In genomic region chr3:128427175-128427857, GRCh38 we compare ENCODE assay signal across 32 cellular contexts. TPM values are rescaled to one million over a fixed set of nuclear protein-coding genes. Genes with fewer than 3 reads are reported as not detected.
A peak's percentile ranks its signal among the peaks of the same experiment; 100 is the strongest.
DNase-seq lines count a peak whose midpoint lies in the region; ATAC-seq, FAIRE-seq and TF ChIP-seq lines count a peak whose summit lies in the region.
"Had no signal": no experiment of that assay in that cellular context is flagged by ENCODE, and none has a peak within 500 bp of the region (broad histone marks: within the 10 kb centered on the region; RNA-seq: fewer than 3 reads in every experiment).

No MANE protein-coding gene starts in this region.

- no peak overlapping the region; a peak in 2 of 7 replicates for H3K9ac ChIP-seq in H1 (replicated peaks in 1 of 4; ENCODE audit: extremely low read depth in 1 of 4, low read depth in 3 of 4, low read length in 3 of 4)
- H3K9ac ChIP-seq in neuronal stem cell (ENCODE audit: low read depth, low read length, poor library complexity): no peak overlapping the region

- H3K4me2 ChIP-seq in H1 (ENCODE audit: insufficient read depth in 1 of 2, low read depth in 2 of 2, low read length in 2 of 2): no peak overlapping the region
- H3K4me2 ChIP-seq in neuronal stem cell (ENCODE audit: insufficient read depth, low read length, poor library complexity, severe bottlenecking): no peak overlapping the region

- H3K9me3 Mint-ChIP-seq in natural killer cell: no peaks in the 10 kb centered on the region
- H3K9me3 Mint-ChIP-seq: activated T-helper 17 cell treated with anti-CD3 and anti-CD28 coated beads, Interleukin-2, amount 50 U/mL, for 72 hours; IgD-negative memory B cell; mesothelial cell of epicardium; natural killer cell treated with Interleukin-12 subunit alpha and Interleukin-12 subunit beta and Interleukin-15 and Interleukin-18, amount 100 ng/mL, for 72 hours had no signal

- H3K18ac ChIP-seq in H1 (ENCODE audit: extremely low read depth, low read length) (peak overlapping the region; percentile 52; the same call in 1 of the 2 replicates), neuronal stem cell (ENCODE audit: low read length) (peak overlapping the region; percentile 74)

- H2BK12ac ChIP-seq in H1 (ENCODE audit: low read depth, low read length) (peak overlapping the region; percentile 87; the same call in 1 of the 2 replicates), neuronal stem cell (ENCODE audit: low read length) (no peak overlapping the region)

- H2BK5ac ChIP-seq in H1 (ENCODE audit: low read depth, low read length) (no peak overlapping the region), neuronal stem cell (ENCODE audit: low read length) (no peak overlapping the region)

- H3K27me3 Mint-ChIP-seq in natural killer cell (ENCODE audit: low read depth in 2 of 2): peaks cover 21 to 33% of the 10 kb centered on the region in 2 donors

- peaks cover 10 to 74% (median 62%) of the 10 kb centered on the region in 4 experiments for H3K27me3 ChIP-seq in H1 (replicated peaks in 1 of 4; ENCODE audit: control insufficient read depth in 3 of 4, extremely low read depth in 1 of 4, insufficient read depth in 3 of 4, low read length in 3 of 4)
- peaks cover 3 to 96% (median 65%) of the 10 kb centered on the region in 3 experiments for H3K27me3 ChIP-seq in neuronal stem cell (ENCODE audit: control insufficient read depth in 3 of 3, insufficient read depth in 3 of 3, low read depth in 1 of 3, low read length in 3 of 3)
- H3K27me3 ChIP-seq: breast epithelium, right lobe of liver had no signal

- TF ChIP-seq CTCF in H1 (IDR thresholded peaks at IDR 0.05; ENCODE audit: control extremely low read depth in 1 of 3, insufficient read depth in 1 of 3, low read depth in 1 of 3, low read length in 3 of 3) (no peak), natural killer cell (IDR thresholded peaks at IDR 0.05) (no peak), mucosa of descending colon (IDR thresholded peaks at IDR 0.05) (no peak)

- H2AK5ac ChIP-seq in H1 (ENCODE audit: low read depth, low read length) (peak overlapping the region; percentile 72; the same call in 1 of the 2 replicates), neuronal stem cell (ENCODE audit: low read depth, low read length) (no peak overlapping the region)

- TF ChIP-seq POLR2A in H1 (IDR thresholded peaks at IDR 0.05; ENCODE audit: control extremely low read depth in 1 of 2, low read depth in 2 of 2, low read length in 2 of 2): no peak

- no peak overlapping the region for H3K23ac ChIP-seq in H1 (ENCODE audit: insufficient read length)
- no peak overlapping the region for H3K23ac ChIP-seq in neuronal stem cell (ENCODE audit: low read depth, low read length, poor library complexity)

- H2AFZ ChIP-seq in H1 (ENCODE audit: low read length) (no peak overlapping the region), neuronal stem cell (ENCODE audit: low read length) (no peak overlapping the region)

- no peak overlapping the region for H4K5ac ChIP-seq in H1 (ENCODE audit: insufficient read length, low read depth, low read length)

- H3K27ac Mint-ChIP-seq in natural killer cell: no peak overlapping the region
- H3K27ac Mint-ChIP-seq: activated T-helper 17 cell treated with anti-CD3 and anti-CD28 coated beads, Interleukin-2, amount 50 U/mL, for 72 hours; IgD-negative memory B cell; mesothelial cell of epicardium; natural killer cell treated with Interleukin-12 subunit alpha and Interleukin-12 subunit beta and Interleukin-15 and Interleukin-18, amount 100 ng/mL, for 72 hours had no signal

- TF ChIP-seq RAD21 in H1 (IDR thresholded peaks at IDR 0.05 in 1 of 2, conservative IDR thresholded peaks at IDR 0.05 in 1 of 2; ENCODE audit: low read depth in 2 of 2, low read length in 2 of 2): no peak

- H3K4ac ChIP-seq in H1 (replicated peaks; ENCODE audit: insufficient read length, low read depth, low read length) (no peak overlapping the region), neuronal stem cell (ENCODE audit: low read length) (no peak overlapping the region)

- peak overlapping the region; percentile 90; the same call in 1 of the 2 replicates for H2BK20ac ChIP-seq in H1 (ENCODE audit: low read length)

- H3K56ac ChIP-seq in H1 (replicated peaks; ENCODE audit: insufficient read length, low read depth, low read length): no peak overlapping the region

- WGBS in H1 (ENCODE audit: extremely low coverage in 1 of 2, insufficient coverage in 1 of 2, insufficient read length in 1 of 2, insufficient replicate concordance in 2 of 2, low coverage in 1 of 2, low lambda C conversion rate in 2 of 2, missing lambda C conversion rate in 1 of 2), 2 experiments: 65% methylated on average over 15 of the region's 15 CpGs; no CpG with 5 or more reads in 1 of the 2 experiments
- no CpG with 5 or more reads among the region's 15 CpGs for WGBS in neuronal stem cell (ENCODE audit: extremely low coverage in 2 of 2, insufficient read length in 2 of 2, insufficient replicate concordance in 1 of 2), 2 donors

- H3K4me3 ChIP-seq in H1 (ENCODE audit: extremely low read depth in 1 of 4, insufficient read depth in 2 of 4, low read depth in 3 of 4, low read length in 4 of 4) (no peak overlapping the region), neuronal stem cell (ENCODE audit: low read length in 2 of 2) (no peak overlapping the region), mucosa of descending colon (no peak overlapping the region)

- H3K14ac ChIP-seq in H1 (ENCODE audit: insufficient read length) (no peak overlapping the region), neuronal stem cell (ENCODE audit: low read length) (peak overlapping the region; percentile 0)

- peaks cover 6 to 7% of the 10 kb centered on the region in 2 experiments for H4K20me1 ChIP-seq in H1 (replicated peaks in 1 of 2; ENCODE audit: control insufficient read depth in 1 of 2, insufficient read depth in 2 of 2, low read length in 2 of 2)

- intact Hi-C loops in natural killer cell (cut with micrococcal nuclease): loop anchor here (2.0 kb wide), 1 partner anchor 71 kb away; no protein-coding TSS in a partner anchor
- intact Hi-C loops in mucosa of descending colon (cut with DNase I, micrococcal nuclease): loop anchor here in 1 of 2 donors (10.0 kb wide), 1 partner anchor 177 kb away; no protein-coding TSS in a partner anchor

- H4K8ac ChIP-seq in H1 (ENCODE audit: extremely low read depth, insufficient read depth, low read length) (no peak overlapping the region), neuronal stem cell (ENCODE audit: low read depth, low read length) (no peak overlapping the region)

- ATAC-seq in natural killer cell: no peak
- ATAC-seq in mucosa of descending colon: no peak
- no peak for ATAC-seq in HG03196 (IDR thresholded peaks at IDR 0.05; ENCODE audit: unreplicated experiment)

- no peaks in the 10 kb centered on the region for H3K79me1 ChIP-seq in H1 (ENCODE audit: low read depth, low read length)
- H3K79me1 ChIP-seq in neuronal stem cell (ENCODE audit: low read depth, low read length): no peaks in the 10 kb centered on the region

- H3K79me2 ChIP-seq in H1 (ENCODE audit: control insufficient read depth in 1 of 2, insufficient read depth in 2 of 2, low read length in 2 of 2): no peaks in the 10 kb centered on the region

- CTCF ChIA-PET in H1 (lab: Charles Lee; ENCODE audit: partially characterized antibody): interaction anchor here (1.0 to 11.0 kb wide), 26 partner anchors 10 to 201 kb away, joined by 3 to 144 read pairs (median 6); no protein-coding TSS in a partner anchor

- peak overlapping the region; percentile 88; the same call in 1 of the 2 replicates for H2BK15ac ChIP-seq in H1 (ENCODE audit: low read length)
- no peak overlapping the region for H2BK15ac ChIP-seq in neuronal stem cell (ENCODE audit: low read length)

- no peak overlapping the region for H3K4me3 Mint-ChIP-seq in natural killer cell
- H3K4me3 Mint-ChIP-seq: activated T-helper 17 cell treated with anti-CD3 and anti-CD28 coated beads, Interleukin-2, amount 50 U/mL, for 72 hours; mesothelial cell of epicardium; natural killer cell treated with Interleukin-12 subunit alpha and Interleukin-12 subunit beta and Interleukin-15 and Interleukin-18, amount 100 ng/mL, for 72 hours had no signal

- H4K91ac ChIP-seq in H1 (replicated peaks; ENCODE audit: insufficient read length, low read length): no peak overlapping the region
- H4K91ac ChIP-seq in neuronal stem cell (ENCODE audit: low read depth, low read length, poor library complexity): no peak overlapping the region

- POLR2A ChIA-PET in H1 (lab: Charles Lee; ENCODE audit: partially characterized antibody): no interaction called here

- no peak overlapping the region for H2BK120ac ChIP-seq in H1 (replicated peaks; ENCODE audit: low read depth, low read length)
- no peak overlapping the region for H2BK120ac ChIP-seq in neuronal stem cell (ENCODE audit: low read depth, low read length)

- H3K36me3 ChIP-seq in H1 (ENCODE audit: control insufficient read depth in 2 of 4, insufficient read depth in 4 of 4, low read length in 3 of 4) (no peaks in the 10 kb centered on the region), neuronal stem cell (replicated peaks in 1 of 2; ENCODE audit: control insufficient read depth in 2 of 2, insufficient read depth in 2 of 2, low read length in 2 of 2) (no peaks in the 10 kb centered on the region), mucosa of descending colon (ENCODE audit: low read depth) (no peaks in the 10 kb centered on the region)
- H3K36me3 ChIP-seq: breast epithelium, left ventricle myocardium inferior, right lobe of liver had no signal

- FAIRE-seq in H1 (lab: Jason Lieb, UNC): no peak
- FAIRE-seq: D721Med, islet of Langerhans had no signal

- H3K4me1 ChIP-seq in H1 (replicated peaks in 1 of 4; ENCODE audit: control insufficient read depth in 3 of 4, insufficient read depth in 4 of 4, low read length in 3 of 4) (peaks cover 0 to 29% (median 18%) of the 10 kb centered on the region in 4 experiments; a peak in 6 of 7 replicates), neuronal stem cell (ENCODE audit: control insufficient read depth in 2 of 2, insufficient read depth in 1 of 2, low read depth in 1 of 2, low read length in 2 of 2) (peaks cover 11 to 15% of the 10 kb centered on the region in 2 donors), mucosa of descending colon (ENCODE audit: low read depth) (peaks cover 2% of the 10 kb centered on the region)
- H3K4me1 ChIP-seq: breast epithelium had no signal

- DNase-seq in DMS 273 (lab: John Stamatoyannopoulos, UW; ENCODE audit: unreplicated experiment): peak; percentile 69
- no peak for DNase-seq in DMS 273 treated with DMSO at 0.1 percent for 48 hours (lab: John Stamatoyannopoulos, UW)
- peak; percentile 12 for DNase-seq in NCI-H2171 (lab: John Stamatoyannopoulos, UW)
- peak in 1 of 2 experiments; percentile 52 for DNase-seq in H1 (ENCODE audit: low read depth in 1 of 2, low spot score in 2 of 2)
- DNase-seq in neuronal stem cell (ENCODE audit: low spot score): no peak
- no peak for DNase-seq in natural killer cell
- no peak for DNase-seq in mucosa of descending colon
- DNase-seq: 8988T; activated CD4-positive, alpha-beta T cell treated with anti-CD3 and anti-CD28 coated beads, Interleukin-2, amount 50 U/mL, for 48 hours; activated CD8-positive, alpha-beta memory T cell treated with anti-CD3 and anti-CD28 coated beads, Interleukin-2, amount 50 U/mL, for 4 hours; activated naive CD4-positive, alpha-beta T cell treated with anti-CD3 and anti-CD28 coated beads, Interleukin-2, amount 50 U/mL, for 16 hours; left ventricle myocardium inferior; NCI-H1694; NCI-H446; NK-92 treated with Interleukin-12 subunit alpha and Interleukin-12 subunit beta, amount 100 ng/mL, for 24 hours; PC-3; Right ventricle myocardium superior; stimulated activated CD4-positive, alpha-beta T cell treated with anti-CD3 and anti-CD28 coated beads, Interleukin-12 subunit alpha, Interleukin-12 subunit beta, amount 100 ng/mL, for 4 hours; stimulated activated CD4-positive, alpha-beta T cell treated with anti-CD3 and anti-CD28 coated beads, Interleukin-4, amount 100 ng/mL, for 1 hour; T-helper 9 cell had no signal

- peaks cover 3% of the 10 kb centered on the region; the same call in 1 of the 2 replicates for H3K23me2 ChIP-seq in H1 (ENCODE audit: low read depth, low read length)

- no peak for TF ChIP-seq EP300 in H1 (IDR thresholded peaks at IDR 0.05; ENCODE audit: borderline replicate concordance in 1 of 2, low read depth in 2 of 2, low read length in 2 of 2)

- no peak overlapping the region for H3K27ac ChIP-seq in H1 (ENCODE audit: low read depth, low read length)
- H3K27ac ChIP-seq in neuronal stem cell (replicated peaks; ENCODE audit: low read length): no peak overlapping the region
- H3K27ac ChIP-seq: breast epithelium, left ventricle myocardium inferior, right lobe of liver had no signal

- peaks cover 0 to 7% of the 10 kb centered on the region in 2 donors for H3K4me1 Mint-ChIP-seq in natural killer cell

- H3K9me3 ChIP-seq in H1 (ENCODE audit: insufficient read depth in 2 of 2, low read depth in 1 of 2, low read length in 1 of 2) (no peaks in the 10 kb centered on the region), neuronal stem cell (replicated peaks in 1 of 2; ENCODE audit: control insufficient read depth in 2 of 2, insufficient read depth in 1 of 2, low read depth in 1 of 2, low read length in 2 of 2) (no peaks in the 10 kb centered on the region), mucosa of descending colon (no peaks in the 10 kb centered on the region)
- H3K9me3 ChIP-seq: breast epithelium, left ventricle myocardium inferior, right lobe of liver had no signal

- H3K36me3 Mint-ChIP-seq in natural killer cell: no peaks in the 10 kb centered on the region
- H3K36me3 Mint-ChIP-seq: IgD-negative memory B cell, mesothelial cell of epicardium had no signal

RNA-seq across cellular contexts. Expression of gene DNAJB8, which starts 39.4 kb away (rescaled TPM):
- not detected in 2 replicates for total RNA-seq in H1 (2021; fragmentation: NEBNext Ultra II Directional; extraction: Animal tissue kit (Norgen Biotek cat#: 25700))
- not detected in 2 replicates for polyA plus RNA-seq in H1 (2011; rRNA removed)
- not detected for polyA plus RNA-seq in H1 (2011; cell fraction: cytosol; rRNA removed)
- polyA plus RNA-seq in H1 (2011; cell fraction: nucleus; rRNA removed): not detected
- not detected in 4 replicates for polyA plus RNA-seq in H1 (2012, experiment 1 of 2)
- polyA plus RNA-seq in H1 (2012, experiment 2 of 2): not detected
- polyA plus RNA-seq in H1 (2013, experiment 1 of 2): not detected
- polyA plus RNA-seq in H1 (2013, experiment 2 of 2): not detected
- polyA minus RNA-seq in H1 (2011; rRNA and poly(A)+ RNA removed): not detected in 2 replicates
- not detected for polyA minus RNA-seq in H1 (2011; cell fraction: cytosol; rRNA and poly(A)+ RNA removed)
- polyA minus RNA-seq in H1 (2011; cell fraction: nucleus; rRNA and poly(A)+ RNA removed): not detected
- not detected for polyA plus RNA-seq in neuronal stem cell (2013, experiment 1 of 2)
- not detected for polyA plus RNA-seq in neuronal stem cell (2013, experiment 2 of 2)
- total RNA-seq in natural killer cell (not detected), mucosa of descending colon (not detected)
- total RNA-seq: activated T-helper 17 cell treated with anti-CD3 and anti-CD28 coated beads, Interleukin-2, amount 50 U/mL, for 72 hours; breast epithelium; H4; left ventricle myocardium inferior; mesothelial cell of epicardium; natural killer cell treated with Interleukin-12 subunit alpha and Interleukin-12 subunit beta and Interleukin-15 and Interleukin-18, amount 100 ng/mL, for 72 hours; PC-3; progenitor cell of endocrine pancreas; right lobe of liver; Right ventricle myocardium superior; ureter had no signal
- polyA plus RNA-seq: IgD-negative memory B cell had no signal

Comparison
In these comparisons a context has a peak if more than half of its experiments do, and no peak if none do; other contexts are left out.
1. DNase-seq: peak in DMS 273 (single experiment) and NCI-H2171 (single experiment); none in DMS 273 treated with DMSO at 0.1 percent for 48 hours (single experiment), neuronal stem cell (single experiment), natural killer cell (single experiment) and mucosa of descending colon (0 of 3).